28 cellular contexts compared by ENCODE assay signal in the genomic region with DNA sequence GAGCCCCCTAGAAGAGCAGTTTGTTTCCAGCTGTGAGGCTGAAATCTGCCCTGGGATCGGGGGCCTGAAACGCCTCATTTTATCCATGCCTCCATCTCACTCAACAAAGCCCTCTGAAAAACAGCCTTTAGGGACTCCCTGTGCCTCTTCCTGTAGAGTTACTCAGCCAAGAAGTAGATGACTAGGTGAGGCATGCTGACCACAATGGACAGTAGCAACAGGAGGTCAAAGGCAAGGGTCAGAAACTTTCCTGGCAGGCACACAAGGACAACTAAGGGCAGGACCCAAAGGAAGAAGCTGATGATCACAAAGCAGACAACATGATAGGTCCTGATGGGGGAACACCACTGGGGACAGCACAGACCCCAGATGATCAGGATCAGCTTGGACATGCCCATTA. TPM values are rescaled to one million over a fixed set of nuclear protein-coding genes. Genes with fewer than 3 reads are reported as not detected.
"Had no signal": no experiment of that assay in that cellular context is flagged by ENCODE, and none has a peak within 500 bp of the region (broad histone marks: within the 10 kb centered on the region; RNA-seq: fewer than 3 reads in every experiment).

No MANE protein-coding gene starts in this region.

- H3K4me1 ChIP-seq: SJSA1 had no signal

- ATAC-seq: activated CD4-positive, alpha-beta T cell treated with anti-CD3 and anti-CD28 coated beads for 36 hours; activated CD4-positive, CD25-positive, alpha-beta regulatory T cell treated with anti-CD3 and anti-CD28 coated beads, Interleukin-2, amount 50 U/mL, for 24 hours; activated CD8-positive, alpha-beta memory T cell treated with anti-CD3 and anti-CD28 coated beads, Interleukin-2, amount 10 ng/mL, durations not matched to agents 7 days and 5 days; activated naive CD8-positive, alpha-beta T cell treated with anti-CD3 and anti-CD28 coated beads, Interleukin-2, amount 50 U/mL, for 24 hours; Panc1; WTC11 had no signal

- H3K9ac ChIP-seq: SK-N-SH had no signal

- H3K36me3 ChIP-seq: SJSA1 had no signal

- H3K27ac ChIP-seq: SJSA1 had no signal

- H3K27me3 ChIP-seq: SJSA1 had no signal

- H3K4me3 ChIP-seq: SJSA1 had no signal

- H3K4me2 ChIP-seq: SK-N-SH had no signal

- DNase-seq: activated CD4-positive, alpha-beta memory T cell treated with anti-CD3 and anti-CD28 coated beads, Interleukin-2, amount 10 ng/mL, durations not matched to agents 7 days and 5 days; activated CD4-positive, alpha-beta T cell treated with anti-CD3 and anti-CD28 coated beads for 36 hours; activated CD8-positive, alpha-beta memory T cell treated with anti-CD3 and anti-CD28 coated beads for 24 hours; activated CD8-positive, alpha-beta memory T cell treated with anti-CD3 and anti-CD28 coated beads, Interleukin-2, amount 10 ng/mL, durations not matched to agents 7 days and 5 days; activated CD8-positive, alpha-beta memory T cell treated with anti-CD3 and anti-CD28 coated beads, Interleukin-2, amount 50 U/mL, for 48 hours; activated effector memory CD4-positive, alpha-beta T cell treated with Interleukin-2 at 50 U/mL for 16 hours; activated naive CD4-positive, alpha-beta T cell treated with anti-CD3 and anti-CD28 coated beads, Interleukin-2, amount 10 ng/mL, durations not matched to agents 7 days and 5 days; activated naive CD8-positive, alpha-beta T cell treated with anti-CD3 and anti-CD28 coated beads, Interleukin-2, amount 50 U/mL, for 24 hours; activated T-cell treated with anti-CD3 and anti-CD28 coated beads, Interleukin-2, amount 50 U/mL, for 48 hours; anterior cingulate cortex; central memory CD4-positive, alpha-beta T cell; Kasumi-1; KG1; NCI-H1092 treated with DMSO at 0.1 percent for 48 hours; NCI-H1417; NCI-H187 treated with DMSO at 0.1 percent for 48 hours; NCI-H2081; NCI-H226; NCI-H524 treated with DMSO at 0.1 percent for 48 hours; RPMI8226; SHP77 treated with DMSO at 0.1 percent for 48 hours; SK-N-SH had no signal

- H3K9me3 ChIP-seq: SJSA1, SK-N-SH had no signal

RNA-seq across cellular contexts. Expression of a gene that starts 12.8 kb away (rescaled TPM):
- total RNA-seq: activated CD4-positive, alpha-beta memory T cell treated with anti-CD3 and anti-CD28 coated beads, Interleukin-2, amount 10 ng/mL, durations not matched to agents 7 days and 5 days; activated CD4-positive, alpha-beta T cell treated with anti-CD3 and anti-CD28 coated beads for 36 hours; activated CD8-positive, alpha-beta memory T cell treated with anti-CD3 and anti-CD28 coated beads, Interleukin-2, amount 10 ng/mL, durations not matched to agents 7 days and 5 days; cerebellum; NCI-H460; SJSA1; WTC11 had no signal
- polyA plus RNA-seq: SK-N-SH had no signal

RNA-seq across cellular contexts. Expression of a gene that starts 18.0 kb away (rescaled TPM):
- total RNA-seq: activated CD4-positive, alpha-beta memory T cell treated with anti-CD3 and anti-CD28 coated beads, Interleukin-2, amount 10 ng/mL, durations not matched to agents 7 days and 5 days; activated CD4-positive, alpha-beta T cell treated with anti-CD3 and anti-CD28 coated beads for 36 hours; activated CD8-positive, alpha-beta memory T cell treated with anti-CD3 and anti-CD28 coated beads, Interleukin-2, amount 10 ng/mL, durations not matched to agents 7 days and 5 days; cerebellum; NCI-H460; SJSA1; WTC11 had no signal
- polyA plus RNA-seq: SK-N-SH had no signal

RNA-seq across cellular contexts. Expression of a gene that starts 18.1 kb away (rescaled TPM):
- total RNA-seq: activated CD4-positive, alpha-beta memory T cell treated with anti-CD3 and anti-CD28 coated beads, Interleukin-2, amount 10 ng/mL, durations not matched to agents 7 days and 5 days; activated CD4-positive, alpha-beta T cell treated with anti-CD3 and anti-CD28 coated beads for 36 hours; activated CD8-positive, alpha-beta memory T cell treated with anti-CD3 and anti-CD28 coated beads, Interleukin-2, amount 10 ng/mL, durations not matched to agents 7 days and 5 days; cerebellum; NCI-H460; SJSA1; WTC11 had no signal
- polyA plus RNA-seq: SK-N-SH had no signal

RNA-seq across cellular contexts. Expression of a gene that starts 35.9 kb away (rescaled TPM):
- total RNA-seq: activated CD4-positive, alpha-beta memory T cell treated with anti-CD3 and anti-CD28 coated beads, Interleukin-2, amount 10 ng/mL, durations not matched to agents 7 days and 5 days; activated CD4-positive, alpha-beta T cell treated with anti-CD3 and anti-CD28 coated beads for 36 hours; activated CD8-positive, alpha-beta memory T cell treated with anti-CD3 and anti-CD28 coated beads, Interleukin-2, amount 10 ng/mL, durations not matched to agents 7 days and 5 days; cerebellum; NCI-H460; SJSA1; WTC11 had no signal
- polyA plus RNA-seq: SK-N-SH had no signal
